Comparison of ENCODE assay signal across 1 cellular context in the genomic region with DNA sequence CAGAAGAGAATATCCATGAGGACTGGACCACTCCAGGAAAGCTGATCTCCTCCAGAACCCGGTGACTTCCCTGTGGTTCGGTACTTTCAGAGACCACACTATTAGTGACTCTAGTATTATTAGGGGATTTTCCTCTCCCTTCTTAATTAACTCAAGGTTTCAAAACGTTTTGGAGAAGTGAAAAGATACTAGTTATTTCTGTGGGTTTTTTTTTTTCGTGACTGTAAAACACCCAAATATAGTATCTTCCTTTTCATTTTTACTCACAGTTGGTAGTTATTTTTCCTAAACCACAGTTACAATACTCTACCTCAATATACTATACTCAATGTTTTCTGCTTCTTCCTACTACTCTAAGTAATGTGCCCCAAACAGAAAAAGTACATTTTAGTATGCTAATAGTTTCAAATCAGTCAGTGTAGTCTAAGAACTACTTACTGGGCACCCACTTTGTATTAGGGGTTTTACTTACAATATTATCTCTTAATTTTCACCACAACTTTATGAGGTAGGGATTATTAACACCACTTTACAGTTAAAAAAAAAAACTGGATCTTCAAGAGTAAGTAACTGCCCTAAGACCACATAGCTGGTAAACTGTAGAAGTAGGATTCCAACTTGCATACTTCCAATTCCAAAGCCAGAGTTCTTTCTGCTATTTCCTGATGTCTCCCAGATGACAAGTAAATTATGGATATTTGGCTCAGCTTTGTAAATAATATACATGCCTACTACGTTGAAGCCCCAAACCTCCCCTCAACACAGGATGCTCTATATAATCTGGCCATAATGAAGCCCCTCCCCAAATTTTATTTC.
TF ChIP-seq lines count a peak whose summit lies in the region.

No MANE protein-coding gene starts in this region.

TF ChIP-seq in GM12878, 131 proteins besides CTCF, POLR2A, EP300 and RAD21 (continued from another document and continues in another):
- TF ChIP-seq, protein P1, sequence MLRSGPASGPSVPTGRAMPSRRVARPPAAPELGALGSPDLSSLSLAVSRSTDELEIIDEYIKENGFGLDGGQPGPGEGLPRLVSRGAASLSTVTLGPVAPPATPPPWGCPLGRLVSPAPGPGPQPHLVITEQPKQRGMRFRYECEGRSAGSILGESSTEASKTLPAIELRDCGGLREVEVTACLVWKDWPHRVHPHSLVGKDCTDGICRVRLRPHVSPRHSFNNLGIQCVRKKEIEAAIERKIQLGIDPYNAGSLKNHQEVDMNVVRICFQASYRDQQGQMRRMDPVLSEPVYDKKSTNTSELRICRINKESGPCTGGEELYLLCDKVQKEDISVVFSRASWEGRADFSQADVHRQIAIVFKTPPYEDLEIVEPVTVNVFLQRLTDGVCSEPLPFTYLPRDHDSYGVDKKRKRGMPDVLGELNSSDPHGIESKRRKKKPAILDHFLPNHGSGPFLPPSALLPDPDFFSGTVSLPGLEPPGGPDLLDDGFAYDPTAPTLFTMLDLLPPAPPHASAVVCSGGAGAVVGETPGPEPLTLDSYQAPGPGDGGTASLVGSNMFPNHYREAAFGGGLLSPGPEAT (IDR thresholded peaks at IDR 0.05; ENCODE audit: low read depth), result peak; percentile 100
- TF ChIP-seq SMAD5 (IDR thresholded peaks at IDR 0.05; ENCODE audit: low read depth), result no peak
- TF ChIP-seq CEBPB (IDR thresholded peaks at IDR 0.05; ENCODE audit: borderline replicate concordance in 1 of 2, low read depth in 2 of 2, low read length in 2 of 2), result peak in 1 of 2 experiments; percentile 59; a peak in 1 of 4 replicates
- TF ChIP-seq SREBF1 (IDR thresholded peaks at IDR 0.05; ENCODE audit: low read length), result no peak
- no peak for TF ChIP-seq ZNF274 (IDR thresholded peaks at IDR 0.05; ENCODE audit: insufficient read depth, insufficient read length)
- TF ChIP-seq FOXK2 (IDR thresholded peaks at IDR 0.05), result no peak
- TF ChIP-seq TCF12 (IDR thresholded peaks at IDR 0.05; ENCODE audit: low read depth, low read length), result no peak
- TF ChIP-seq BMI1 (IDR thresholded peaks at IDR 0.05; ENCODE audit: borderline replicate concordance), result peak; percentile 89
- TF ChIP-seq, protein P2, sequence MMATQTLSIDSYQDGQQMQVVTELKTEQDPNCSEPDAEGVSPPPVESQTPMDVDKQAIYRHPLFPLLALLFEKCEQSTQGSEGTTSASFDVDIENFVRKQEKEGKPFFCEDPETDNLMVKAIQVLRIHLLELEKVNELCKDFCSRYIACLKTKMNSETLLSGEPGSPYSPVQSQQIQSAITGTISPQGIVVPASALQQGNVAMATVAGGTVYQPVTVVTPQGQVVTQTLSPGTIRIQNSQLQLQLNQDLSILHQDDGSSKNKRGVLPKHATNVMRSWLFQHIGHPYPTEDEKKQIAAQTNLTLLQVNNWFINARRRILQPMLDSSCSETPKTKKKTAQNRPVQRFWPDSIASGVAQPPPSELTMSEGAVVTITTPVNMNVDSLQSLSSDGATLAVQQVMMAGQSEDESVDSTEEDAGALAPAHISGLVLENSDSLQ (IDR thresholded peaks at IDR 0.05), result no peak
- TF ChIP-seq CREM (IDR thresholded peaks at IDR 0.05; ENCODE audit: low read depth), result peak; percentile 88
- TF ChIP-seq MYC (IDR thresholded peaks at IDR 0.05; ENCODE audit: insufficient read depth, insufficient read length, insufficient replicate concordance, low read length, severe bottlenecking), result no peak
- no peak for TF ChIP-seq HDAC2 (IDR thresholded peaks at IDR 0.05)
- peak; percentile 56; the same call in 1 of the 2 replicates for TF ChIP-seq TCF7 (IDR thresholded peaks at IDR 0.05; ENCODE audit: borderline replicate concordance)
- peak; percentile 99 for TF ChIP-seq RUNX3 (IDR thresholded peaks at IDR 0.05; ENCODE audit: low read length)
- TF ChIP-seq ZSCAN29 (IDR thresholded peaks at IDR 0.05), result no peak
- TF ChIP-seq NRF1 (conservative IDR thresholded peaks at IDR 0.05; ENCODE audit: low read depth, low read length), result no peak
- no peak for TF ChIP-seq SMAD1 (IDR thresholded peaks at IDR 0.05; ENCODE audit: low read depth, partially characterized antibody)
- peak; percentile 99 for TF ChIP-seq IKZF2 (IDR thresholded peaks at IDR 0.05)
- TF ChIP-seq PML (IDR thresholded peaks at IDR 0.05; ENCODE audit: low read length), result peak; percentile 81
- peak; percentile 93 for TF ChIP-seq ATF7 (IDR thresholded peaks at IDR 0.05; ENCODE audit: low read depth)
- TF ChIP-seq, protein P3, sequence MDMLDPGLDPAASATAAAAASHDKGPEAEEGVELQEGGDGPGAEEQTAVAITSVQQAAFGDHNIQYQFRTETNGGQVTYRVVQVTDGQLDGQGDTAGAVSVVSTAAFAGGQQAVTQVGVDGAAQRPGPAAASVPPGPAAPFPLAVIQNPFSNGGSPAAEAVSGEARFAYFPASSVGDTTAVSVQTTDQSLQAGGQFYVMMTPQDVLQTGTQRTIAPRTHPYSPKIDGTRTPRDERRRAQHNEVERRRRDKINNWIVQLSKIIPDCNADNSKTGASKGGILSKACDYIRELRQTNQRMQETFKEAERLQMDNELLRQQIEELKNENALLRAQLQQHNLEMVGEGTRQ (IDR thresholded peaks at IDR 0.05; ENCODE audit: borderline replicate concordance, low read depth, low read length), result no peak
- no peak for TF ChIP-seq POLR2AphosphoS5 (IDR thresholded peaks at IDR 0.05; ENCODE audit: low read length)
- TF ChIP-seq, protein P4, sequence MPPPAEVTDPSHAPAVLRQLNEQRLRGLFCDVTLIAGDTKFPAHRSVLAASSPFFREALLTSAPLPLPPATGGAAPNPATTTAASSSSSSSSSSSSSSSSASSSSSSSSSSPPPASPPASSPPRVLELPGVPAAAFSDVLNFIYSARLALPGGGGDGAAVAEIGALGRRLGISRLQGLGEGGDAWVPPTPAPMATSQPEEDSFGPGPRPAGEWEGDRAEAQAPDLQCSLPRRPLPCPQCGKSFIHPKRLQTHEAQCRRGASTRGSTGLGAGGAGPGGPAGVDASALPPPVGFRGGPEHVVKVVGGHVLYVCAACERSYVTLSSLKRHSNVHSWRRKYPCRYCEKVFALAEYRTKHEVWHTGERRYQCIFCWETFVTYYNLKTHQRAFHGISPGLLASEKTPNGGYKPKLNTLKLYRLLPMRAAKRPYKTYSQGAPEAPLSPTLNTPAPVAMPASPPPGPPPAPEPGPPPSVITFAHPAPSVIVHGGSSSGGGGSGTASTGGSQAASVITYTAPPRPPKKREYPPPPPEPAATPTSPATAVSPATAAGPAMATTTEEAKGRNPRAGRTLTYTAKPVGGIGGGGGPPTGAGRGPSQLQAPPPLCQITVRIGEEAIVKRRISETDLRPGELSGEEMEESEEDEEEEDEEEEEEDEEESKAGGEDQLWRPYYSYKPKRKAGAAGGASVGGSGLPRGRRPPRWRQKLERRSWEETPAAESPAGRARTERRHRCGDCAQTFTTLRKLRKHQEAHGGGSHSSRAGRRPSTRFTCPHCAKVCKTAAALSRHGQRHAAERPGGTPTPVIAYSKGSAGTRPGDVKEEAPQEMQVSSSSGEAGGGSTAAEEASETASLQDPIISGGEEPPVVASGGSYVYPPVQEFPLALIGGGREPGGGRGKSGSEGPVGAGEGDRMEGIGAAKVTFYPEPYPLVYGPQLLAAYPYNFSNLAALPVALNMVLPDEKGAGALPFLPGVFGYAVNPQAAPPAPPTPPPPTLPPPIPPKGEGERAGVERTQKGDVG (CRISPR knock-in tag; IDR thresholded peaks at IDR 0.05), result no peak
- TF ChIP-seq ZZZ3 (IDR thresholded peaks at IDR 0.05; ENCODE audit: control insufficient read depth, insufficient read length, low read depth), result no peak
- TF ChIP-seq PAX5 (IDR thresholded peaks at IDR 0.05; ENCODE audit: borderline replicate concordance, low read depth, low read length), result peak; percentile 59; the same call in 1 of the 2 replicates
- TF ChIP-seq, protein P5, sequence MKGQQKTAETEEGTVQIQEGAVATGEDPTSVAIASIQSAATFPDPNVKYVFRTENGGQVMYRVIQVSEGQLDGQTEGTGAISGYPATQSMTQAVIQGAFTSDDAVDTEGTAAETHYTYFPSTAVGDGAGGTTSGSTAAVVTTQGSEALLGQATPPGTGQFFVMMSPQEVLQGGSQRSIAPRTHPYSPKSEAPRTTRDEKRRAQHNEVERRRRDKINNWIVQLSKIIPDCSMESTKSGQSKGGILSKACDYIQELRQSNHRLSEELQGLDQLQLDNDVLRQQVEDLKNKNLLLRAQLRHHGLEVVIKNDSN (IDR thresholded peaks at IDR 0.05; ENCODE audit: borderline replicate concordance, extremely low read length, insufficient read depth, low read depth, low read length), result no peak
- TF ChIP-seq IRF4 (IDR thresholded peaks at IDR 0.05; ENCODE audit: low read depth, low read length), result peak; percentile 89
- TF ChIP-seq IKZF1 (conservative IDR thresholded peaks at IDR 0.05), result peak; percentile 97
- no peak for TF ChIP-seq YBX1 (IDR thresholded peaks at IDR 0.05)
- TF ChIP-seq, protein P6, sequence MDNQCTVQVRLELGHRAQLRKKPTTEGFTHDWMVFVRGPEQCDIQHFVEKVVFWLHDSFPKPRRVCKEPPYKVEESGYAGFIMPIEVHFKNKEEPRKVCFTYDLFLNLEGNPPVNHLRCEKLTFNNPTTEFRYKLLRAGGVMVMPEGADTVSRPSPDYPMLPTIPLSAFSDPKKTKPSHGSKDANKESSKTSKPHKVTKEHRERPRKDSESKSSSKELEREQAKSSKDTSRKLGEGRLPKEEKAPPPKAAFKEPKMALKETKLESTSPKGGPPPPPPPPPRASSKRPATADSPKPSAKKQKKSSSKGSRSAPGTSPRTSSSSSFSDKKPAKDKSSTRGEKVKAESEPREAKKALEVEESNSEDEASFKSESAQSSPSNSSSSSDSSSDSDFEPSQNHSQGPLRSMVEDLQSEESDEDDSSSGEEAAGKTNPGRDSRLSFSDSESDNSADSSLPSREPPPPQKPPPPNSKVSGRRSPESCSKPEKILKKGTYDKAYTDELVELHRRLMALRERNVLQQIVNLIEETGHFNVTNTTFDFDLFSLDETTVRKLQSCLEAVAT (IDR thresholded peaks at IDR 0.05), result peak; percentile 92
- peak; percentile 37; the same call in 1 of the 2 replicates for TF ChIP-seq GATAD2B (conservative IDR thresholded peaks at IDR 0.05; ENCODE audit: low read depth)
- TF ChIP-seq, protein P7, sequence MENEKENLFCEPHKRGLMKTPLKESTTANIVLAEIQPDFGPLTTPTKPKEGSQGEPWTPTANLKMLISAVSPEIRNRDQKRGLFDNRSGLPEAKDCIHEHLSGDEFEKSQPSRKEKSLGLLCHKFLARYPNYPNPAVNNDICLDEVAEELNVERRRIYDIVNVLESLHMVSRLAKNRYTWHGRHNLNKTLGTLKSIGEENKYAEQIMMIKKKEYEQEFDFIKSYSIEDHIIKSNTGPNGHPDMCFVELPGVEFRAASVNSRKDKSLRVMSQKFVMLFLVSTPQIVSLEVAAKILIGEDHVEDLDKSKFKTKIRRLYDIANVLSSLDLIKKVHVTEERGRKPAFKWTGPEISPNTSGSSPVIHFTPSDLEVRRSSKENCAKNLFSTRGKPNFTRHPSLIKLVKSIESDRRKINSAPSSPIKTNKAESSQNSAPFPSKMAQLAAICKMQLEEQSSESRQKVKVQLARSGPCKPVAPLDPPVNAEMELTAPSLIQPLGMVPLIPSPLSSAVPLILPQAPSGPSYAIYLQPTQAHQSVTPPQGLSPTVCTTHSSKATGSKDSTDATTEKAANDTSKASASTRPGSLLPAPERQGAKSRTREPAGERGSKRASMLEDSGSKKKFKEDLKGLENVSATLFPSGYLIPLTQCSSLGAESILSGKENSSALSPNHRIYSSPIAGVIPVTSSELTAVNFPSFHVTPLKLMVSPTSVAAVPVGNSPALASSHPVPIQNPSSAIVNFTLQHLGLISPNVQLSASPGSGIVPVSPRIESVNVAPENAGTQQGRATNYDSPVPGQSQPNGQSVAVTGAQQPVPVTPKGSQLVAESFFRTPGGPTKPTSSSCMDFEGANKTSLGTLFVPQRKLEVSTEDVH (IDR thresholded peaks at IDR 0.05; ENCODE audit: low read depth, partially characterized antibody), result peak; percentile 52
- no peak for TF ChIP-seq YY1 (IDR thresholded peaks at IDR 0.05; ENCODE audit: low read depth, low read length)
- TF ChIP-seq MEF2B (IDR thresholded peaks at IDR 0.05; ENCODE audit: partially characterized antibody, poor library complexity, severe bottlenecking), result peak; percentile 99
- peak; percentile 43; the same call in 1 of the 2 replicates for TF ChIP-seq ZNF207 (IDR thresholded peaks at IDR 0.05; ENCODE audit: borderline replicate concordance)
- TF ChIP-seq CREB1 (IDR thresholded peaks at IDR 0.05; ENCODE audit: low read depth), result peak; percentile 52; the same call in 1 of the 2 replicates
- peak; percentile 98 for TF ChIP-seq TBL1XR1 (IDR thresholded peaks at IDR 0.05; ENCODE audit: low read depth, low read length)
- no peak for TF ChIP-seq HDGF (IDR thresholded peaks at IDR 0.05)
- TF ChIP-seq, protein P8, sequence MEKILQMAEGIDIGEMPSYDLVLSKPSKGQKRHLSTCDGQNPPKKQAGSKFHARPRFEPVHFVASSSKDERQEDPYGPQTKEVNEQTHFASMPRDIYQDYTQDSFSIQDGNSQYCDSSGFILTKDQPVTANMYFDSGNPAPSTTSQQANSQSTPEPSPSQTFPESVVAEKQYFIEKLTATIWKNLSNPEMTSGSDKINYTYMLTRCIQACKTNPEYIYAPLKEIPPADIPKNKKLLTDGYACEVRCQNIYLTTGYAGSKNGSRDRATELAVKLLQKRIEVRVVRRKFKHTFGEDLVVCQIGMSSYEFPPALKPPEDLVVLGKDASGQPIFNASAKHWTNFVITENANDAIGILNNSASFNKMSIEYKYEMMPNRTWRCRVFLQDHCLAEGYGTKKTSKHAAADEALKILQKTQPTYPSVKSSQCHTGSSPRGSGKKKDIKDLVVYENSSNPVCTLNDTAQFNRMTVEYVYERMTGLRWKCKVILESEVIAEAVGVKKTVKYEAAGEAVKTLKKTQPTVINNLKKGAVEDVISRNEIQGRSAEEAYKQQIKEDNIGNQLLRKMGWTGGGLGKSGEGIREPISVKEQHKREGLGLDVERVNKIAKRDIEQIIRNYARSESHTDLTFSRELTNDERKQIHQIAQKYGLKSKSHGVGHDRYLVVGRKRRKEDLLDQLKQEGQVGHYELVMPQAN (conservative IDR thresholded peaks at IDR 0.05), result no peak
- peak; percentile 90 for TF ChIP-seq ZBED1 (IDR thresholded peaks at IDR 0.05; ENCODE audit: borderline replicate concordance)
- no peak for TF ChIP-seq RFX5 (IDR thresholded peaks at IDR 0.05; ENCODE audit: low read depth, low read length)
- TF ChIP-seq, protein P9, sequence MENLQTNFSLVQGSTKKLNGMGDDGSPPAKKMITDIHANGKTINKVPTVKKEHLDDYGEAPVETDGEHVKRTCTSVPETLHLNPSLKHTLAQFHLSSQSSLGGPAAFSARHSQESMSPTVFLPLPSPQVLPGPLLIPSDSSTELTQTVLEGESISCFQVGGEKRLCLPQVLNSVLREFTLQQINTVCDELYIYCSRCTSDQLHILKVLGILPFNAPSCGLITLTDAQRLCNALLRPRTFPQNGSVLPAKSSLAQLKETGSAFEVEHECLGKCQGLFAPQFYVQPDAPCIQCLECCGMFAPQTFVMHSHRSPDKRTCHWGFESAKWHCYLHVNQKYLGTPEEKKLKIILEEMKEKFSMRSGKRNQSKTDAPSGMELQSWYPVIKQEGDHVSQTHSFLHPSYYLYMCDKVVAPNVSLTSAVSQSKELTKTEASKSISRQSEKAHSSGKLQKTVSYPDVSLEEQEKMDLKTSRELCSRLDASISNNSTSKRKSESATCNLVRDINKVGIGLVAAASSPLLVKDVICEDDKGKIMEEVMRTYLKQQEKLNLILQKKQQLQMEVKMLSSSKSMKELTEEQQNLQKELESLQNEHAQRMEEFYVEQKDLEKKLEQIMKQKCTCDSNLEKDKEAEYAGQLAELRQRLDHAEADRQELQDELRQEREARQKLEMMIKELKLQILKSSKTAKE (IDR thresholded peaks at IDR 0.05; ENCODE audit: low read depth, poor library complexity, severe bottlenecking), result peak; percentile 90
- peak; percentile 33; the same call in 1 of the 2 replicates for TF ChIP-seq SMARCA5 (IDR thresholded peaks at IDR 0.05)
- peak in 1 of 2 experiments; percentile 40; a peak in 1 of 4 replicates for TF ChIP-seq SRF (IDR thresholded peaks at IDR 0.05; ENCODE audit: low read depth in 2 of 2, low read length in 2 of 2)
